Comparison of ENCODE assay signal across 1 cellular context in the genomic region with DNA sequence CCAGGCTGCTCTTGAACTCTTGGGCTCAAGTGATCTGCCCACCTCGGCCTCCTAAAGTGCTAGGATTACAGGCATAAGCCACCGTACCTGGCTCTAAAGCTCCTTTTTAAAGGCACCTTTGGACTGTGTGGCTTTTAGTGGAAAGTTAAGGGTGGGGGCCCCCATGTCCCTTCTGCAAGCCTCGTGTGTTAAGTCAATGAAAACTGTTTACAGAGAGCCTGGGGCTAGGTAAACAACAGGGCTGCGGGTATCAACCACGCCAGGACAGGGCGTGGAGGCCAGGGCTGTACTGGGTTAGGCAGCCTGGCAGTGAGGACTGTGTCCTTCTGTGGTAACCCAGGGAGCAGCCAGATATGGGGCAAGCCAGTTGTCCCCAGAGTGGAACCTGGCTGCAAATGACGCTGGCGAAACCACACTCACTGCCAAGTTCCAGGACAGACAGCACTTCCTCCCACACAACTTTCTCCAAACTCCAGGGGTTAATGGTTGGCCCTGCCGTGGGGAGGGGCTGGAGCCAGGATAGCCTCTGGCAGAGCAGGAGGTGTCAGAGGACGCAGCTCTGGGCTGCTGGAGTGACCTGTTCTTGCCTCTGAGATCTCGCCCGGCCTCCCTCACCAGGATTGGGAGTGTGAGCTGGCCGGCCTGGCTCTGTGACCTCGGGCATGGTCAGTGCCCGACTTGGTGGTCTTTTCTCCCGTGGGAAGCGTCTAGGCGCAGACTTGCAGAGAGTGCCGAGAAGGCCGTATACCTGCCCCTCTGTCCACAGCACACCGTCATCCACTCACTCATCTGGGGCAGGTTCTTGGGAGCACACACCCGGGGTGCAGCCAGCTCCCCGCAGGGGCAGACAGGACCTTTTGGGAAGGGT.
TF ChIP-seq lines count a peak whose summit lies in the region.

No MANE protein-coding gene starts in this region.

TF ChIP-seq in HepG2, 621 proteins besides CTCF, POLR2A, EP300 and RAD21 (continued from another document and continues in another):
- TF ChIP-seq ZNF260 (CRISPR knock-in tag; IDR thresholded peaks at IDR 0.05; ENCODE audit: borderline replicate concordance, low read depth) (no peak), ETV5 (CRISPR knock-in tag; IDR thresholded peaks at IDR 0.05; ENCODE audit: borderline replicate concordance) (peak; percentile 68; the same call in 1 of the 2 replicates), TOE1 (CRISPR knock-in tag; IDR thresholded peaks at IDR 0.05) (peak; percentile 96), ZNF333 (CRISPR knock-in tag; IDR thresholded peaks at IDR 0.05; ENCODE audit: borderline replicate concordance) (0 out of 2 replicates have a peak, but pooled peaks have one; percentile 47), ZNF441 (CRISPR knock-in tag; IDR thresholded peaks at IDR 0.05; ENCODE audit: borderline replicate concordance) (peak; percentile 91), RNF2 (conservative IDR thresholded peaks at IDR 0.05; ENCODE audit: low read depth) (0 out of 2 replicates have a peak, but pooled peaks have one; percentile 35), ELF1 (CRISPR knock-in tag; IDR thresholded peaks at IDR 0.05) (peak; percentile 71), ATF7 (IDR thresholded peaks at IDR 0.05) (no peak), ATF7 (CRISPR knock-in tag; IDR thresholded peaks at IDR 0.05) (peak; percentile 20; the same call in 1 of the 2 replicates), JARID2 (CRISPR knock-in tag; IDR thresholded peaks at IDR 0.05; ENCODE audit: insufficient replicate concordance) (peak; percentile 64), NR2C2 (CRISPR knock-in tag; IDR thresholded peaks at IDR 0.05; ENCODE audit: borderline replicate concordance) (no peak; the same call in 1 of the 2 replicates), ZNF275 (CRISPR knock-in tag; IDR thresholded peaks at IDR 0.05; ENCODE audit: borderline replicate concordance) (peak; percentile 89), CBX2 (IDR thresholded peaks at IDR 0.05; ENCODE audit: low read depth, low read length) (no peak), CBX2 (CRISPR knock-in tag; IDR thresholded peaks at IDR 0.05; ENCODE audit: low read depth) (no peak), RARG (CRISPR knock-in tag; IDR thresholded peaks at IDR 0.05; ENCODE audit: low read depth) (no peak), ARID3A (IDR thresholded peaks at IDR 0.05; ENCODE audit: low read depth, low read length) (peak; percentile 16; the same call in 1 of the 2 replicates), CSRNP2 (CRISPR knock-in tag; conservative IDR thresholded peaks at IDR 0.05; ENCODE audit: low read depth) (no peak), ZNF230 (CRISPR knock-in tag; IDR thresholded peaks at IDR 0.05) (no peak), DNMT3B (CRISPR knock-in tag; conservative IDR thresholded peaks at IDR 0.05) (peak; percentile 95; the same call in 1 of the 2 replicates), ZNF10 (CRISPR knock-in tag; IDR thresholded peaks at IDR 0.05; ENCODE audit: borderline replicate concordance, low read depth) (no peak), LCORL (IDR thresholded peaks at IDR 0.05) (peak; percentile 68; the same call in 1 of the 2 replicates), LCORL (CRISPR knock-in tag; IDR thresholded peaks at IDR 0.05) (peak; percentile 98), ZNF772 (CRISPR knock-in tag; IDR thresholded peaks at IDR 0.05) (peak; percentile 99), ZSCAN9 (CRISPR knock-in tag; IDR thresholded peaks at IDR 0.05; ENCODE audit: borderline replicate concordance) (peak; percentile 98), ZNF367 (CRISPR knock-in tag; IDR thresholded peaks at IDR 0.05; ENCODE audit: borderline replicate concordance) (0 out of 2 replicates have a peak, but pooled peaks have one; percentile 73), TCF7 (IDR thresholded peaks at IDR 0.05; ENCODE audit: low read depth) (peak; percentile 65), KLF13 (CRISPR knock-in tag; IDR thresholded peaks at IDR 0.05) (no peak), ZNF414 (CRISPR knock-in tag; IDR thresholded peaks at IDR 0.05) (peak; percentile 98), MIXL1 (CRISPR knock-in tag; IDR thresholded peaks at IDR 0.05) (peak; percentile 97), HNRNPL (IDR thresholded peaks at IDR 0.05; ENCODE audit: low read depth, low read length) (peak; percentile 89)
- TF ChIP-seq, protein P1, sequence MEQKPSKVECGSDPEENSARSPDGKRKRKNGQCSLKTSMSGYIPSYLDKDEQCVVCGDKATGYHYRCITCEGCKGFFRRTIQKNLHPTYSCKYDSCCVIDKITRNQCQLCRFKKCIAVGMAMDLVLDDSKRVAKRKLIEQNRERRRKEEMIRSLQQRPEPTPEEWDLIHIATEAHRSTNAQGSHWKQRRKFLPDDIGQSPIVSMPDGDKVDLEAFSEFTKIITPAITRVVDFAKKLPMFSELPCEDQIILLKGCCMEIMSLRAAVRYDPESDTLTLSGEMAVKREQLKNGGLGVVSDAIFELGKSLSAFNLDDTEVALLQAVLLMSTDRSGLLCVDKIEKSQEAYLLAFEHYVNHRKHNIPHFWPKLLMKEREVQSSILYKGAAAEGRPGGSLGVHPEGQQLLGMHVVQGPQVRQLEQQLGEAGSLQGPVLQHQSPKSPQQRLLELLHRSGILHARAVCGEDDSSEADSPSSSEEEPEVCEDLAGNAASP (CRISPR knock-in tag; IDR thresholded peaks at IDR 0.05; ENCODE audit: borderline replicate concordance) = peak; percentile 93; the same call in 1 of the 2 replicates
- TF ChIP-seq, protein P2, sequence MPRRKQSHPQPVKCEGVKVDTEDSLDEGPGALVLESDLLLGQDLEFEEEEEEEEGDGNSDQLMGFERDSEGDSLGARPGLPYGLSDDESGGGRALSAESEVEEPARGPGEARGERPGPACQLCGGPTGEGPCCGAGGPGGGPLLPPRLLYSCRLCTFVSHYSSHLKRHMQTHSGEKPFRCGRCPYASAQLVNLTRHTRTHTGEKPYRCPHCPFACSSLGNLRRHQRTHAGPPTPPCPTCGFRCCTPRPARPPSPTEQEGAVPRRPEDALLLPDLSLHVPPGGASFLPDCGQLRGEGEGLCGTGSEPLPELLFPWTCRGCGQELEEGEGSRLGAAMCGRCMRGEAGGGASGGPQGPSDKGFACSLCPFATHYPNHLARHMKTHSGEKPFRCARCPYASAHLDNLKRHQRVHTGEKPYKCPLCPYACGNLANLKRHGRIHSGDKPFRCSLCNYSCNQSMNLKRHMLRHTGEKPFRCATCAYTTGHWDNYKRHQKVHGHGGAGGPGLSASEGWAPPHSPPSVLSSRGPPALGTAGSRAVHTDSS (CRISPR knock-in tag; conservative IDR thresholded peaks at IDR 0.05) = no peak
- TF ChIP-seq, protein P3, sequence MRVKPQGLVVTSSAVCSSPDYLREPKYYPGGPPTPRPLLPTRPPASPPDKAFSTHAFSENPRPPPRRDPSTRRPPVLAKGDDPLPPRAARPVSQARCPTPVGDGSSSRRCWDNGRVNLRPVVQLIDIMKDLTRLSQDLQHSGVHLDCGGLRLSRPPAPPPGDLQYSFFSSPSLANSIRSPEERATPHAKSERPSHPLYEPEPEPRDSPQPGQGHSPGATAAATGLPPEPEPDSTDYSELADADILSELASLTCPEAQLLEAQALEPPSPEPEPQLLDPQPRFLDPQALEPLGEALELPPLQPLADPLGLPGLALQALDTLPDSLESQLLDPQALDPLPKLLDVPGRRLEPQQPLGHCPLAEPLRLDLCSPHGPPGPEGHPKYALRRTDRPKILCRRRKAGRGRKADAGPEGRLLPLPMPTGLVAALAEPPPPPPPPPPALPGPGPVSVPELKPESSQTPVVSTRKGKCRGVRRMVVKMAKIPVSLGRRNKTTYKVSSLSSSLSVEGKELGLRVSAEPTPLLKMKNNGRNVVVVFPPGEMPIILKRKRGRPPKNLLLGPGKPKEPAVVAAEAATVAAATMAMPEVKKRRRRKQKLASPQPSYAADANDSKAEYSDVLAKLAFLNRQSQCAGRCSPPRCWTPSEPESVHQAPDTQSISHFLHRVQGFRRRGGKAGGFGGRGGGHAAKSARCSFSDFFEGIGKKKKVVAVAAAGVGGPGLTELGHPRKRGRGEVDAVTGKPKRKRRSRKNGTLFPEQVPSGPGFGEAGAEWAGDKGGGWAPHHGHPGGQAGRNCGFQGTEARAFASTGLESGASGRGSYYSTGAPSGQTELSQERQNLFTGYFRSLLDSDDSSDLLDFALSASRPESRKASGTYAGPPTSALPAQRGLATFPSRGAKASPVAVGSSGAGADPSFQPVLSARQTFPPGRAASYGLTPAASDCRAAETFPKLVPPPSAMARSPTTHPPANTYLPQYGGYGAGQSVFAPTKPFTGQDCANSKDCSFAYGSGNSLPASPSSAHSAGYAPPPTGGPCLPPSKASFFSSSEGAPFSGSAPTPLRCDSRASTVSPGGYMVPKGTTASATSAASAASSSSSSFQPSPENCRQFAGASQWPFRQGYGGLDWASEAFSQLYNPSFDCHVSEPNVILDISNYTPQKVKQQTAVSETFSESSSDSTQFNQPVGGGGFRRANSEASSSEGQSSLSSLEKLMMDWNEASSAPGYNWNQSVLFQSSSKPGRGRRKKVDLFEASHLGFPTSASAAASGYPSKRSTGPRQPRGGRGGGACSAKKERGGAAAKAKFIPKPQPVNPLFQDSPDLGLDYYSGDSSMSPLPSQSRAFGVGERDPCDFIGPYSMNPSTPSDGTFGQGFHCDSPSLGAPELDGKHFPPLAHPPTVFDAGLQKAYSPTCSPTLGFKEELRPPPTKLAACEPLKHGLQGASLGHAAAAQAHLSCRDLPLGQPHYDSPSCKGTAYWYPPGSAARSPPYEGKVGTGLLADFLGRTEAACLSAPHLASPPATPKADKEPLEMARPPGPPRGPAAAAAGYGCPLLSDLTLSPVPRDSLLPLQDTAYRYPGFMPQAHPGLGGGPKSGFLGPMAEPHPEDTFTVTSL (CRISPR knock-in tag; IDR thresholded peaks at IDR 0.05; ENCODE audit: borderline replicate concordance) = peak; percentile 96; the same call in 1 of the 2 replicates
